ENCODE assay signal across 1 cellular context in the genomic region with DNA sequence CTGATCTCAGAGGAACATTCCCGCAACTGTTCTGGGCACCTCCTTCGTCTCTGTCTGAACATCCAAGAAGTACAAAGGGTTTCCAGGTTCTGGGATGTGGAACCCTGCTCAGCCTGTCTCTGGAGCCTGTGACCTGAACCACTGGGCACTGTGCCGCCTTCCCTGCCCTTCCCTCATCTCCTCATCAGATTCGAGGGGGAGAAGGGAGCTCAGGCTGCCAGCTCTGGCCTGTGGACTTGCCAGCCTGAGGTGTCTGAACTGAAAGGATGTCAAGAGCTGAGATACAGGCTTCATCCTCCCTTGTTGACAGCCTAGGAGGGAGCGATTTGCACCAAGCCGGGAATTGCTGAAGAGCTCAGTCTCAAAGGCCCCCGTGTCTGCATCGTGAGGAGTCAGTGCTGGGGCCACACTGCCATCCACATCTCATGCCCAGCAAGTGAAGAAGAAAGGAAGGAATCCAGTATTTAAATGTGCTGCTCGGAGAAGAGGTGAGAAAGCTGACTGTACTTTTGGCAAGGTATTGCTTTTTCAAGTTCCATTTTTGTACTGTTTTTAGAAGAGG.
TF ChIP-seq lines count a peak whose summit lies in the region.

No MANE protein-coding gene starts in this region.

TF ChIP-seq in GM23338, 12 proteins besides CTCF, POLR2A, EP300 and RAD21 (continued from another document):
- TF ChIP-seq, protein P1, sequence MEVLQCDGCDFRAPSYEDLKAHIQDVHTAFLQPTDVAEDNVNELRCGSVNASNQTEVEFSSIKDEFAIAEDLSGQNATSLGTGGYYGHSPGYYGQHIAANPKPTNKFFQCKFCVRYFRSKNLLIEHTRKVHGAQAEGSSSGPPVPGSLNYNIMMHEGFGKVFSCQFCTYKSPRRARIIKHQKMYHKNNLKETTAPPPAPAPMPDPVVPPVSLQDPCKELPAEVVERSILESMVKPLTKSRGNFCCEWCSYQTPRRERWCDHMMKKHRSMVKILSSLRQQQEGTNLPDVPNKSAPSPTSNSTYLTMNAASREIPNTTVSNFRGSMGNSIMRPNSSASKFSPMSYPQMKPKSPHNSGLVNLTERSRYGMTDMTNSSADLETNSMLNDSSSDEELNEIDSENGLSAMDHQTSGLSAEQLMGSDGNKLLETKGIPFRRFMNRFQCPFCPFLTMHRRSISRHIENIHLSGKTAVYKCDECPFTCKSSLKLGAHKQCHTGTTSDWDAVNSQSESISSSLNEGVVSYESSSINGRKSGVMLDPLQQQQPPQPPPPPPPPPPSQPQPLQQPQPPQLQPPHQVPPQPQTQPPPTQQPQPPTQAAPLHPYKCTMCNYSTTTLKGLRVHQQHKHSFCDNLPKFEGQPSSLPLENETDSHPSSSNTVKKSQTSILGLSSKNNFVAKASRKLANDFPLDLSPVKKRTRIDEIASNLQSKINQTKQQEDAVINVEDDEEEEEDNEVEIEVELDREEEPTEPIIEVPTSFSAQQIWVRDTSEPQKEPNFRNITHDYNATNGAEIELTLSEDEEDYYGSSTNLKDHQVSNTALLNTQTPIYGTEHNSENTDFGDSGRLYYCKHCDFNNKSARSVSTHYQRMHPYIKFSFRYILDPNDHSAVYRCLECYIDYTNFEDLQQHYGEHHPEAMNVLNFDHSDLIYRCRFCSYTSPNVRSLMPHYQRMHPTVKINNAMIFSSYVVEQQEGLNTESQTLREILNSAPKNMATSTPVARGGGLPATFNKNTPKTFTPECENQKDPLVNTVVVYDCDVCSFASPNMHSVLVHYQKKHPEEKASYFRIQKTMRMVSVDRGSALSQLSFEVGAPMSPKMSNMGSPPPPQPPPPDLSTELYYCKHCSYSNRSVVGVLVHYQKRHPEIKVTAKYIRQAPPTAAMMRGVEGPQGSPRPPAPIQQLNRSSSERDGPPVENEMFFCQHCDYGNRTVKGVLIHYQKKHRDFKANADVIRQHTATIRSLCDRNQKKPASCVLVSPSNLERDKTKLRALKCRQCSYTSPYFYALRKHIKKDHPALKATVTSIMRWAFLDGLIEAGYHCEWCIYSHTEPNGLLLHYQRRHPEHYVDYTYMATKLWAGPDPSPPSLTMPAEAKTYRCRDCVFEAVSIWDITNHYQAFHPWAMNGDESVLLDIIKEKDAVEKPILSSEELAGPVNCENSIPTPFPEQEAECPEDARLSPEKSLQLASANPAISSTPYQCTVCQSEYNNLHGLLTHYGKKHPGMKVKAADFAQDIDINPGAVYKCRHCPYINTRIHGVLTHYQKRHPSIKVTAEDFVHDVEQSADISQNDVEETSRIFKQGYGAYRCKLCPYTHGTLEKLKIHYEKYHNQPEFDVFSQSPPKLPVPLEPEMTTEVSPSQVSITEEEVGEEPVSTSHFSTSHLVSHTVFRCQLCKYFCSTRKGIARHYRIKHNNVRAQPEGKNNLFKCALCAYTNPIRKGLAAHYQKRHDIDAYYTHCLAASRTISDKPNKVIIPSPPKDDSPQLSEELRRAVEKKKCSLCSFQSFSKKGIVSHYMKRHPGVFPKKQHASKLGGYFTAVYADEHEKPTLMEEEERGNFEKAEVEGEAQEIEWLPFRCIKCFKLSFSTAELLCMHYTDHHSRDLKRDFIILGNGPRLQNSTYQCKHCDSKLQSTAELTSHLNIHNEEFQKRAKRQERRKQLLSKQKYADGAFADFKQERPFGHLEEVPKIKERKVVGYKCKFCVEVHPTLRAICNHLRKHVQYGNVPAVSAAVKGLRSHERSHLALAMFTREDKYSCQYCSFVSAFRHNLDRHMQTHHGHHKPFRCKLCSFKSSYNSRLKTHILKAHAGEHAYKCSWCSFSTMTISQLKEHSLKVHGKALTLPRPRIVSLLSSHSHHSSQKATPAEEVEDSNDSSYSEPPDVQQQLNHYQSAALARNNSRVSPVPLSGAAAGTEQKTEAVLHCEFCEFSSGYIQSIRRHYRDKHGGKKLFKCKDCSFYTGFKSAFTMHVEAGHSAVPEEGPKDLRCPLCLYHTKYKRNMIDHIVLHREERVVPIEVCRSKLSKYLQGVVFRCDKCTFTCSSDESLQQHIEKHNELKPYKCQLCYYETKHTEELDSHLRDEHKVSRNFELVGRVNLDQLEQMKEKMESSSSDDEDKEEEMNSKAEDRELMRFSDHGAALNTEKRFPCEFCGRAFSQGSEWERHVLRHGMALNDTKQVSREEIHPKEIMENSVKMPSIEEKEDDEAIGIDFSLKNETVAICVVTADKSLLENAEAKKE (CRISPR knock-in tag; IDR thresholded peaks at IDR 0.05) = no peak
- TF ChIP-seq EZH2phosphoT487 (IDR thresholded peaks at IDR 0.05; ENCODE audit: unreplicated experiment) = no peak
- TF ChIP-seq, protein P2, sequence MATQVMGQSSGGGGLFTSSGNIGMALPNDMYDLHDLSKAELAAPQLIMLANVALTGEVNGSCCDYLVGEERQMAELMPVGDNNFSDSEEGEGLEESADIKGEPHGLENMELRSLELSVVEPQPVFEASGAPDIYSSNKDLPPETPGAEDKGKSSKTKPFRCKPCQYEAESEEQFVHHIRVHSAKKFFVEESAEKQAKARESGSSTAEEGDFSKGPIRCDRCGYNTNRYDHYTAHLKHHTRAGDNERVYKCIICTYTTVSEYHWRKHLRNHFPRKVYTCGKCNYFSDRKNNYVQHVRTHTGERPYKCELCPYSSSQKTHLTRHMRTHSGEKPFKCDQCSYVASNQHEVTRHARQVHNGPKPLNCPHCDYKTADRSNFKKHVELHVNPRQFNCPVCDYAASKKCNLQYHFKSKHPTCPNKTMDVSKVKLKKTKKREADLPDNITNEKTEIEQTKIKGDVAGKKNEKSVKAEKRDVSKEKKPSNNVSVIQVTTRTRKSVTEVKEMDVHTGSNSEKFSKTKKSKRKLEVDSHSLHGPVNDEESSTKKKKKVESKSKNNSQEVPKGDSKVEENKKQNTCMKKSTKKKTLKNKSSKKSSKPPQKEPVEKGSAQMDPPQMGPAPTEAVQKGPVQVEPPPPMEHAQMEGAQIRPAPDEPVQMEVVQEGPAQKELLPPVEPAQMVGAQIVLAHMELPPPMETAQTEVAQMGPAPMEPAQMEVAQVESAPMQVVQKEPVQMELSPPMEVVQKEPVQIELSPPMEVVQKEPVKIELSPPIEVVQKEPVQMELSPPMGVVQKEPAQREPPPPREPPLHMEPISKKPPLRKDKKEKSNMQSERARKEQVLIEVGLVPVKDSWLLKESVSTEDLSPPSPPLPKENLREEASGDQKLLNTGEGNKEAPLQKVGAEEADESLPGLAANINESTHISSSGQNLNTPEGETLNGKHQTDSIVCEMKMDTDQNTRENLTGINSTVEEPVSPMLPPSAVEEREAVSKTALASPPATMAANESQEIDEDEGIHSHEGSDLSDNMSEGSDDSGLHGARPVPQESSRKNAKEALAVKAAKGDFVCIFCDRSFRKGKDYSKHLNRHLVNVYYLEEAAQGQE (IDR thresholded peaks at IDR 0.05; ENCODE audit: unreplicated experiment) = no peak
- TF ChIP-seq EZH2 (IDR thresholded peaks at IDR 0.05; ENCODE audit: low read depth, unreplicated experiment) = no peak
- no peak for TF ChIP-seq STAT1 (IDR thresholded peaks at IDR 0.05; ENCODE audit: unreplicated experiment)
- no peak for TF ChIP-seq POLR2AphosphoS5 (IDR thresholded peaks at IDR 0.05; ENCODE audit: low read depth)
- no peak for TF ChIP-seq NANOG (IDR thresholded peaks at IDR 0.05; ENCODE audit: borderline replicate concordance)
